In the genomic region with DNA sequence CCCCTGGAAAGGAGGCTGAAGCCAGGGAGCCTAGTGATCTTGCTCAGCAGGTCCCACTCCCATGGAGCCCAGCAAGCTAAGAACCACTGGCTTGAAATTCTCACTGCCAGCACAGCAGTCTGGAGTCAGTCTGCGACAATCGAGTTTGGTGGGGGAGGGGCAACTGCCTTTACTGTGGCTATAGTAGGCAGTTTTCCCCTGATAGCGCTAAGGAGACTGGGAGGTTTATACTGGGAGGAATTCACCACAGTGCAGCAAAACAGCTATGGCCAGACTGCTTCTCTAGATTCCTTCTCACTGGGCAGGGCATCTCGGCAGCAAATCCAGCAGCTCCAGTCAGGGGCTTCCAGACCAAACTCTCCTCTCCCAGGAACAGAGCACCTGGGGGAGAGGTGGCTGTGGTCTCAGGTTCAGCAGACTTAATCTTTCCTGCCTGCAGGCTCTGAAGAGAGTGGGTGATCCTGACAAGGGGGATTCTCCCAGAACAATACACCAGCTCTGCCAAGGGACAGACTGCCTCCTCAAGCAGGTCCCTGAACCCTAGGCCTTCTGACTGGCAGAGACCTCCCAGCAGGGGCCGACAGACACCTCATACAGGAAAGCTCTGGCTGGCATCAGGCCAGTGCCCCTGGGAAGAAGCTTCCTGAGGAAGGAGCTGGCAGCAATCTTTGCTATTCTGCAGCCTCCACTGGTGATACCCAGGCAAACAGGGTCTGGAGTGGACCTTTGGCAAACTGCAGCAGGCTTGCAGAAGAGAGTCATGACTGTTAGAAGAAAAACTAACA, we compare ENCODE assay signal across 14 cellular contexts.
DNase-seq lines count a peak whose midpoint lies in the region; ATAC-seq and TF ChIP-seq lines count a peak whose summit lies in the region.
"Had no signal": no experiment of that assay in that cellular context is flagged by ENCODE, and none has a peak within 500 bp of the region (broad histone marks: within the 10 kb centered on the region; RNA-seq: fewer than 3 reads in every experiment).

No MANE protein-coding gene starts in this region.

- H3K9ac ChIP-seq in HUES6 (ENCODE audit: low read length) = peak overlapping the region; percentile 17
- no peak overlapping the region for H3K9ac ChIP-seq in neural progenitor cell
- H3K9ac ChIP-seq: BLaER1 had no signal

- peaks cover 46% of the 10 kb centered on the region for H3K9me3 Mint-ChIP-seq in neural progenitor cell

- H3K27ac ChIP-seq in HUES6 (ENCODE audit: low read depth, low read length) (no peak overlapping the region), neural progenitor cell (no peak overlapping the region)
- H3K27ac ChIP-seq: BLaER1 had no signal

- H3K27ac Mint-ChIP-seq in neural progenitor cell = no peak overlapping the region
- H3K27ac Mint-ChIP-seq: CD8-positive, alpha-beta memory T cell had no signal

- ATAC-seq in HG02884 (IDR thresholded peaks at IDR 0.05; ENCODE audit: unreplicated experiment) = no peak
- ATAC-seq: K562 had no signal

- H3K4me1 ChIP-seq in HUES6 (ENCODE audit: control insufficient read depth, insufficient read depth, low read length) = peaks cover 10% of the 10 kb centered on the region
- H3K4me1 ChIP-seq in neural progenitor cell = no peaks in the 10 kb centered on the region
- H3K4me1 ChIP-seq: BLaER1 had no signal

- DNase-seq in ELF-1 (ENCODE audit: low read depth, low spot score) (peak; percentile 77), ecto neural progenitor cell (ENCODE audit: low spot score) (peak; percentile 57), neural progenitor cell (ENCODE audit: low spot score) (peak; percentile 50)
- no peak for DNase-seq in activated CD4-positive, alpha-beta T cell treated with anti-CD3 and anti-CD28 coated beads for 4 hours
- DNase-seq in activated CD4-positive, alpha-beta T cell treated with anti-CD3 and anti-CD28 coated beads, Interleukin-2, amount 50 U/mL, for 48 hours = no peak
- DNase-seq: CD8-positive, alpha-beta memory T cell; HCEC 1CT; NCI-H1092; NCI-H774; SHP77 treated with DMSO at 0.1 percent for 48 hours had no signal

- H3K4me3 Mint-ChIP-seq in neural progenitor cell = no peak overlapping the region
- H3K4me3 Mint-ChIP-seq: CD8-positive, alpha-beta memory T cell had no signal

- H3K4me3 ChIP-seq in HUES6 (ENCODE audit: low read depth, low read length) = no peak overlapping the region
- H3K4me3 ChIP-seq in neural progenitor cell = no peak overlapping the region
- H3K4me3 ChIP-seq: BLaER1, K562 had no signal

- H3F3A ChIP-seq in neural progenitor cell (ENCODE audit: low read depth) = no peaks in the 10 kb centered on the region

- no peaks in the 10 kb centered on the region for H3K27me3 ChIP-seq in HUES6 (ENCODE audit: control insufficient read depth, insufficient read depth, low read length)
- no peaks in the 10 kb centered on the region for H3K27me3 ChIP-seq in neural progenitor cell
- H3K27me3 ChIP-seq: BLaER1 had no signal

- peaks cover 15% of the 10 kb centered on the region for H3K9me3 ChIP-seq in HUES6 (ENCODE audit: control insufficient read depth, insufficient read depth, low read depth, low read length)
- no peaks in the 10 kb centered on the region for H3K9me3 ChIP-seq in neural progenitor cell (ENCODE audit: low read depth)

- no peaks in the 10 kb centered on the region for H4K20me1 ChIP-seq in neural progenitor cell (ENCODE audit: low read depth)
- H4K20me1 ChIP-seq: BLaER1 had no signal

- peak overlapping the region; percentile 79 for H2AFZ ChIP-seq in neural progenitor cell (replicated peaks)

- no peaks in the 10 kb centered on the region for H3K36me3 ChIP-seq in HUES6 (ENCODE audit: control insufficient read depth, insufficient read depth, low read length)
- no peaks in the 10 kb centered on the region for H3K36me3 ChIP-seq in neural progenitor cell
- H3K36me3 ChIP-seq: BLaER1 had no signal

- H3K4me2 ChIP-seq in neural progenitor cell = no peak overlapping the region
- H3K4me2 ChIP-seq: BLaER1 had no signal

- H3K4me1 Mint-ChIP-seq in neural progenitor cell = no peaks in the 10 kb centered on the region
- H3K4me1 Mint-ChIP-seq: CD8-positive, alpha-beta memory T cell had no signal

- no peaks in the 10 kb centered on the region for H3K79me2 ChIP-seq in neural progenitor cell (ENCODE audit: low read depth)

- peaks cover 5% of the 10 kb centered on the region for H3K36me3 Mint-ChIP-seq in neural progenitor cell
- H3K36me3 Mint-ChIP-seq: CD8-positive, alpha-beta memory T cell had no signal

- H3K27me3 Mint-ChIP-seq in neural progenitor cell (ENCODE audit: insufficient read depth, low read depth) = no peaks in the 10 kb centered on the region
- H3K27me3 Mint-ChIP-seq: CD8-positive, alpha-beta memory T cell had no signal

- no peak for TF ChIP-seq CTCF in neural progenitor cell (IDR thresholded peaks at IDR 0.05)

Comparison
In these comparisons a context has a peak if more than half of its experiments do, and no peak if none do; other contexts are left out.
1. DNase-seq: peak in ELF-1 (single experiment), ecto neural progenitor cell (single experiment) and neural progenitor cell (single experiment); none in activated CD4-positive, alpha-beta T cell treated with anti-CD3 and anti-CD28 coated beads for 4 hours (0 of 2) and activated CD4-positive, alpha-beta T cell treated with anti-CD3 and anti-CD28 coated beads, Interleukin-2, amount 50 U/mL, for 48 hours (0 of 2).